14 cellular contexts compared by ENCODE assay signal in genomic region chr2:230722207-230722606, GRCh38.
DNase-seq lines count a peak whose midpoint lies in the region; ATAC-seq and TF ChIP-seq lines count a peak whose summit lies in the region.
"Had no signal": no experiment of that assay in that cellular context is flagged by ENCODE, and none has a peak within 500 bp of the region (broad histone marks: within the 10 kb centered on the region; RNA-seq: fewer than 3 reads in every experiment).

No MANE protein-coding gene starts in this region.

- TF ChIP-seq CTCF in RWPE2 (IDR thresholded peaks at IDR 0.05; ENCODE audit: poor library complexity, severe bottlenecking) = no peak

- no peak for DNase-seq in activated naive CD4-positive, alpha-beta T cell treated with anti-CD3 and anti-CD28 coated beads, Interleukin-2, amount 10 ng/mL, durations not matched to agents 7 days and 5 days
- DNase-seq in activated naive CD4-positive, alpha-beta T cell treated with Interleukin-2 at 50 U/mL for 16 hours = no peak
- DNase-seq in RWPE2 (ENCODE audit: low spot score) = no peak
- DNase-seq in effector memory CD4-positive, alpha-beta T cell = no peak
- DNase-seq in stimulated activated naive B cell treated with anti-CD40 and anti-IgM and Interleukin-4, amounts not matched to agents 10 μg/mL and 1 μg/mL and 100 μg/mL, for 72 hours = no peak
- DNase-seq in NCI-H524 treated with DMSO at 0.1 percent for 48 hours (lab: John Stamatoyannopoulos, UW) = no peak
- DNase-seq in C1 segment of cervical spinal cord (lab: John Stamatoyannopoulos, UW) = no peak
- no peak for DNase-seq in anterior cingulate cortex (lab: John Stamatoyannopoulos, UW)
- DNase-seq: activated CD4-positive, CD25-positive, alpha-beta regulatory T cell treated with anti-CD3 and anti-CD28 coated beads, Interleukin-2, amount 50 U/mL, for 72 hours; activated gamma-delta T cell; caudate nucleus; head of caudate nucleus; kidney glomerular epithelial cell; NCI-H446 treated with DMSO at 0.1 percent for 48 hours had no signal

- no peak overlapping the region for H3K4me3 ChIP-seq in RWPE2 (ENCODE audit: severe bottlenecking)
- no peak overlapping the region for H3K4me3 ChIP-seq in effector memory CD4-positive, alpha-beta T cell (ENCODE audit: insufficient read depth, low read depth, low read length, poor library complexity, severe bottlenecking)

- CTCF ChIA-PET in activated naive CD4-positive, alpha-beta T cell treated with anti-CD3 and anti-CD28 coated beads, Interleukin-2, amount 10 ng/mL, durations not matched to agents 7 days and 5 days (lab: Charles Lee) = interaction anchor here (0.9 to 2.7 kb wide), 4 partner anchors 8 to 76 kb away, joined by 4 to 11 read pairs (median 6); no protein-coding TSS in a partner anchor

- H3K9me3 Mint-ChIP-seq in activated naive CD4-positive, alpha-beta T cell treated with anti-CD3 and anti-CD28 coated beads, Interleukin-2, amount 10 ng/mL, durations not matched to agents 7 days and 5 days = no peaks in the 10 kb centered on the region
- H3K9me3 Mint-ChIP-seq in stimulated activated naive B cell treated with anti-CD40 and anti-IgM and Interleukin-4, amounts not matched to agents 10 μg/mL and 1 μg/mL and 100 μg/mL, for 72 hours = no peaks in the 10 kb centered on the region

- H3K4me1 Mint-ChIP-seq in activated naive CD4-positive, alpha-beta T cell treated with anti-CD3 and anti-CD28 coated beads, Interleukin-2, amount 10 ng/mL, durations not matched to agents 7 days and 5 days = peaks cover 91% of the 10 kb centered on the region
- peaks cover 31 to 56% of the 10 kb centered on the region in 2 donors for H3K4me1 Mint-ChIP-seq in stimulated activated naive B cell treated with anti-CD40 and anti-IgM and Interleukin-4, amounts not matched to agents 10 μg/mL and 1 μg/mL and 100 μg/mL, for 72 hours

- ATAC-seq in RWPE2 (ENCODE audit: low read depth) = no peak
- ATAC-seq in stimulated activated naive B cell treated with anti-CD40 and anti-IgM and Interleukin-4, amounts not matched to agents 10 μg/mL and 1 μg/mL and 100 μg/mL, for 72 hours (replicated peaks) = no peak

- no peaks in the 10 kb centered on the region for H3K27me3 Mint-ChIP-seq in activated naive CD4-positive, alpha-beta T cell treated with anti-CD3 and anti-CD28 coated beads, Interleukin-2, amount 10 ng/mL, durations not matched to agents 7 days and 5 days
- no peaks in the 10 kb centered on the region for H3K27me3 Mint-ChIP-seq in stimulated activated naive B cell treated with anti-CD40 and anti-IgM and Interleukin-4, amounts not matched to agents 10 μg/mL and 1 μg/mL and 100 μg/mL, for 72 hours

- H3K27ac Mint-ChIP-seq in activated naive CD4-positive, alpha-beta T cell treated with anti-CD3 and anti-CD28 coated beads, Interleukin-2, amount 10 ng/mL, durations not matched to agents 7 days and 5 days = peak overlapping the region; percentile 78
- H3K27ac Mint-ChIP-seq in stimulated activated naive B cell treated with anti-CD40 and anti-IgM and Interleukin-4, amounts not matched to agents 10 μg/mL and 1 μg/mL and 100 μg/mL, for 72 hours = peak overlapping the region; percentile 31

- H3K4me1 ChIP-seq in RWPE2 (ENCODE audit: insufficient read depth, poor library complexity, severe bottlenecking) = peaks cover 31% of the 10 kb centered on the region
- peaks cover 67% of the 10 kb centered on the region for H3K4me1 ChIP-seq in effector memory CD4-positive, alpha-beta T cell (ENCODE audit: control insufficient read depth, insufficient read depth, low read length, poor library complexity, severe bottlenecking)

- peaks cover 58% of the 10 kb centered on the region for H3K36me3 ChIP-seq in RWPE2 (ENCODE audit: low read depth)
- peaks cover 4% of the 10 kb centered on the region for H3K36me3 ChIP-seq in effector memory CD4-positive, alpha-beta T cell (ENCODE audit: control insufficient read depth, insufficient read depth, low read length)

- peaks cover 71% of the 10 kb centered on the region for H3K36me3 Mint-ChIP-seq in activated naive CD4-positive, alpha-beta T cell treated with anti-CD3 and anti-CD28 coated beads, Interleukin-2, amount 10 ng/mL, durations not matched to agents 7 days and 5 days
- peaks cover 13 to 41% of the 10 kb centered on the region in 2 donors for H3K36me3 Mint-ChIP-seq in stimulated activated naive B cell treated with anti-CD40 and anti-IgM and Interleukin-4, amounts not matched to agents 10 μg/mL and 1 μg/mL and 100 μg/mL, for 72 hours

- no peaks in the 10 kb centered on the region for H3K9me3 ChIP-seq in RWPE2 (ENCODE audit: severe bottlenecking)
- H3K9me3 ChIP-seq in effector memory CD4-positive, alpha-beta T cell (ENCODE audit: control insufficient read depth, low read length) = no peaks in the 10 kb centered on the region

- no peaks in the 10 kb centered on the region for H3K27me3 ChIP-seq in RWPE2 (ENCODE audit: insufficient read depth, poor library complexity, severe bottlenecking)
- H3K27me3 ChIP-seq in effector memory CD4-positive, alpha-beta T cell (replicated peaks; ENCODE audit: control insufficient read depth, insufficient read depth, low read length, poor library complexity, severe bottlenecking) = no peaks in the 10 kb centered on the region

- peak overlapping the region; percentile 32 for H3K27ac ChIP-seq in RWPE2 (ENCODE audit: poor library complexity, severe bottlenecking)
- H3K27ac ChIP-seq in effector memory CD4-positive, alpha-beta T cell (ENCODE audit: insufficient read depth, low read length, poor library complexity, severe bottlenecking) = peak overlapping the region; percentile 54

- H3K4me3 Mint-ChIP-seq in activated naive CD4-positive, alpha-beta T cell treated with anti-CD3 and anti-CD28 coated beads, Interleukin-2, amount 10 ng/mL, durations not matched to agents 7 days and 5 days = peak overlapping the region; percentile 51
- no peak overlapping the region for H3K4me3 Mint-ChIP-seq in stimulated activated naive B cell treated with anti-CD40 and anti-IgM and Interleukin-4, amounts not matched to agents 10 μg/mL and 1 μg/mL and 100 μg/mL, for 72 hours
